Comparison of ENCODE assay signal across 8 cellular contexts in the genomic region with DNA sequence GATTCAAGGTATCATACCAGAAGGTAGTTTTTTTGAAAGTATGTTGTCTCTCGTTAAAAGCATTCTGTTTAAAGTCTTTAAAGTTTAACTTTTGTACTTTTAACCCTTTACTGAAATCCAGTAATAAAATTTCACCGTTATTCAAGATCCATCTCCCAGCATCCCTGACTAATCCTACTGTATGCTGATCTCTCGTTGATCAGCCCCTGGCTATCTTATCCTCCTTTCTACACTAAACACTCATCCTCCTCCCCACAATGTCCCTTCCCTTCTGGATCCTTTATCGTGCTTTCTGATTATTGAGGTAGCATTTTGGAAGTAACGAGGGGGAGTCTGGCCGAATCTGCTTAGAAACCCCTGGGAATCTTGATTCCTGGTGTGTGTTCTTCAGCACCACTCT. TPM values are rescaled to one million over a fixed set of nuclear protein-coding genes. Genes with fewer than 3 reads are reported as not detected.
A peak's percentile ranks its signal among the peaks of the same experiment; 100 is the strongest.
DNase-seq lines count a peak whose midpoint lies in the region; ATAC-seq, FAIRE-seq and TF ChIP-seq lines count a peak whose summit lies in the region.

No MANE protein-coding gene starts in this region.

- H2AFZ ChIP-seq in HepG2 (ENCODE audit: low read length), result no peak overlapping the region

- no peak for TF ChIP-seq POLR2A in HepG2 (IDR thresholded peaks at IDR 0.05; ENCODE audit: insufficient read depth in 1 of 2, low read depth in 2 of 2, low read length in 2 of 2)

- H3K9me3 Mint-ChIP-seq in activated naive CD4-positive, alpha-beta T cell treated with anti-CD3 and anti-CD28 coated beads, Interleukin-2, amount 50 U/mL, for 24 hours, result no peaks in the 10 kb centered on the region
- H3K9me3 Mint-ChIP-seq in activated naive CD8-positive, alpha-beta T cell treated with anti-CD3 and anti-CD28 coated beads, Interleukin-2, amount 10 ng/mL, durations not matched to agents 7 days and 5 days, result no peaks in the 10 kb centered on the region
- no peaks in the 10 kb centered on the region for H3K9me3 Mint-ChIP-seq in type B pancreatic cell

- H3K9ac ChIP-seq in HepG2 (ENCODE audit: insufficient read depth, low read depth, low read length), result peak overlapping the region; percentile 92

- H3K27ac ChIP-seq in HepG2 (ENCODE audit: extremely low read length, insufficient read depth, low read length), result no peak overlapping the region

- no peak for DNase-seq in activated naive CD4-positive, alpha-beta T cell treated with anti-CD3 and anti-CD28 coated beads, Interleukin-2, amount 50 U/mL, for 16 hours
- no peak for DNase-seq in activated naive CD8-positive, alpha-beta T cell treated with anti-CD3 and anti-CD28 coated beads, Interleukin-2, amount 10 ng/mL, durations not matched to agents 7 days and 5 days
- no peak for DNase-seq in HepG2 (ENCODE audit: low spot score)
- no peak for DNase-seq in type B pancreatic cell (ENCODE audit: extremely low spot score, unreplicated experiment)
- no peak for DNase-seq in head of caudate nucleus
- no peak for DNase-seq in activated CD8-positive, alpha-beta memory T cell treated with anti-CD3 and anti-CD28 coated beads for 24 hours

- peaks cover 36% of the 10 kb centered on the region for H3K4me1 ChIP-seq in HepG2 (ENCODE audit: insufficient read depth, low read length)

- no peak for FAIRE-seq in HepG2 (lab: Jason Lieb, UNC)

- no peak for TF ChIP-seq RAD21 in HepG2 (CRISPR knock-in tag; IDR thresholded peaks at IDR 0.05)

- H3K4me3 Mint-ChIP-seq in activated naive CD4-positive, alpha-beta T cell treated with anti-CD3 and anti-CD28 coated beads, Interleukin-2, amount 50 U/mL, for 24 hours, result peak overlapping the region; percentile 94
- peak overlapping the region; percentile 89 for H3K4me3 Mint-ChIP-seq in activated naive CD8-positive, alpha-beta T cell treated with anti-CD3 and anti-CD28 coated beads, Interleukin-2, amount 10 ng/mL, durations not matched to agents 7 days and 5 days
- H3K4me3 Mint-ChIP-seq in type B pancreatic cell, result peak overlapping the region; percentile 95

- H3K27me3 Mint-ChIP-seq in activated naive CD4-positive, alpha-beta T cell treated with anti-CD3 and anti-CD28 coated beads, Interleukin-2, amount 50 U/mL, for 24 hours, result no peaks in the 10 kb centered on the region
- no peaks in the 10 kb centered on the region for H3K27me3 Mint-ChIP-seq in activated naive CD8-positive, alpha-beta T cell treated with anti-CD3 and anti-CD28 coated beads, Interleukin-2, amount 10 ng/mL, durations not matched to agents 7 days and 5 days
- no peaks in the 10 kb centered on the region for H3K27me3 Mint-ChIP-seq in type B pancreatic cell

- peaks cover 7% of the 10 kb centered on the region for H3K36me3 Mint-ChIP-seq in activated naive CD4-positive, alpha-beta T cell treated with anti-CD3 and anti-CD28 coated beads, Interleukin-2, amount 50 U/mL, for 24 hours
- peaks cover 20% of the 10 kb centered on the region for H3K36me3 Mint-ChIP-seq in activated naive CD8-positive, alpha-beta T cell treated with anti-CD3 and anti-CD28 coated beads, Interleukin-2, amount 10 ng/mL, durations not matched to agents 7 days and 5 days
- peaks cover 7% of the 10 kb centered on the region for H3K36me3 Mint-ChIP-seq in type B pancreatic cell

- intact Hi-C loops in HepG2 (cut with micrococcal nuclease; ENCODE audit: unreplicated experiment) (loop anchor here (5.0 kb wide), 1 partner anchor 59 kb away; no protein-coding TSS in a partner anchor), head of caudate nucleus (cut with DNase I) (loop anchor here (5.0 to 10.0 kb wide), 2 partner anchors 57 to 249 kb away; a partner anchor contains a TSS)

- CTCF ChIA-PET in HepG2 (lab: Yijun Ruan, JAX; ENCODE audit: low intra/inter-chr PET ratio, low total read pairs), result no interaction called here

- H3K4me3 ChIP-seq in HepG2 (replicated peaks in 1 of 3; ENCODE audit: insufficient read depth in 1 of 3, low read depth in 2 of 3, low read length in 3 of 3), result peak overlapping the region; percentile 85 to 92 (median 88)

- peaks cover 2% of the 10 kb centered on the region in 2 experiments; a peak in 4 of 5 replicates for H3K36me3 ChIP-seq in HepG2 (replicated peaks in 1 of 2; ENCODE audit: control insufficient read depth in 1 of 2, insufficient read depth in 2 of 2, low read length in 2 of 2)

- in situ Hi-C loops in HepG2 (cut with HindIII; ENCODE audit: extremely low pct_ligation_motif_present, low pct_unique_long_range_greater_than_20kb), result loop anchor here (5.0 kb wide), 1 partner anchor 249 kb away; a partner anchor contains a TSS

- ATAC-seq in activated naive CD8-positive, alpha-beta T cell treated with anti-CD3 and anti-CD28 coated beads, Interleukin-2, amount 10 ng/mL, durations not matched to agents 7 days and 5 days (ENCODE audit: low read depth), result no peak
- ATAC-seq in HepG2, result no peak
- no peak for ATAC-seq in GM19324 (IDR thresholded peaks at IDR 0.05; ENCODE audit: low FRiP score, unreplicated experiment)

- WGBS in HepG2 (ENCODE audit: low lambda C conversion rate), result 3% methylated on average over 6 of the region's 6 CpGs

- BruUV-seq in HepG2 (replicated peaks; lab: Mats Ljungman, UMichigan), result TSS peak; percentile 61

- TF ChIP-seq CTCF in HepG2 (CRISPR knock-in tag; IDR thresholded peaks at IDR 0.05) (no peak), type B pancreatic cell (conservative IDR thresholded peaks at IDR 0.05) (no peak)

- POLR2A ChIA-PET in activated naive CD8-positive, alpha-beta T cell treated with anti-CD3 and anti-CD28 coated beads, Interleukin-2, amount 10 ng/mL, durations not matched to agents 7 days and 5 days (lab: Charles Lee), result interaction anchor here (0.8 to 5.6 kb wide), 5 partner anchors 8 to 248 kb away, joined by 4 to 109 read pairs (median 5); a partner anchor contains a TSS
- POLR2A ChIA-PET in HepG2 (lab: Yijun Ruan, JAX), result interaction anchor here (2.5 to 3.0 kb wide), 2 partner anchors 9 to 248 kb away, joined by 17 to 31 read pairs; a partner anchor contains a TSS

- H3K4me1 Mint-ChIP-seq in activated naive CD4-positive, alpha-beta T cell treated with anti-CD3 and anti-CD28 coated beads, Interleukin-2, amount 50 U/mL, for 24 hours, result peaks cover 68% of the 10 kb centered on the region
- peaks cover 54% of the 10 kb centered on the region for H3K4me1 Mint-ChIP-seq in activated naive CD8-positive, alpha-beta T cell treated with anti-CD3 and anti-CD28 coated beads, Interleukin-2, amount 10 ng/mL, durations not matched to agents 7 days and 5 days
- H3K4me1 Mint-ChIP-seq in type B pancreatic cell (ENCODE audit: unreplicated experiment), result peaks cover 43% of the 10 kb centered on the region

- H3K79me2 ChIP-seq in HepG2 (ENCODE audit: insufficient read depth, low read length), result peaks cover 65% of the 10 kb centered on the region

- TF ChIP-seq EP300 in HepG2 (IDR thresholded peaks at IDR 0.05; ENCODE audit: low read depth in 2 of 2, low read length in 2 of 2) (no peak), HepG2 (CRISPR knock-in tag; IDR thresholded peaks at IDR 0.05; ENCODE audit: borderline replicate concordance) (no peak)

- H3K9me3 ChIP-seq in HepG2 (ENCODE audit: low read length), result no peaks in the 10 kb centered on the region

- no peaks in the 10 kb centered on the region; a peak in 2 of 5 replicates for H3K27me3 ChIP-seq in HepG2 (ENCODE audit: control insufficient read depth in 1 of 2, insufficient read depth in 2 of 2, low read length in 2 of 2)

- H4K20me1 ChIP-seq in HepG2 (ENCODE audit: insufficient read depth, low read length), result peaks cover 19% of the 10 kb centered on the region; the same call in 1 of the 2 replicates

- peak overlapping the region; percentile 93 for H3K27ac Mint-ChIP-seq in activated naive CD4-positive, alpha-beta T cell treated with anti-CD3 and anti-CD28 coated beads, Interleukin-2, amount 50 U/mL, for 24 hours
- peak overlapping the region; percentile 90 for H3K27ac Mint-ChIP-seq in activated naive CD8-positive, alpha-beta T cell treated with anti-CD3 and anti-CD28 coated beads, Interleukin-2, amount 10 ng/mL, durations not matched to agents 7 days and 5 days
- H3K27ac Mint-ChIP-seq in type B pancreatic cell, result peak overlapping the region; percentile 90

- H3K4me2 ChIP-seq in HepG2 (ENCODE audit: low read depth, low read length), result peak overlapping the region; percentile 80

RNA-seq across cellular contexts. Expression of a gene that starts 1.3 kb away (rescaled TPM):
- 10 to 100 TPM; 78.0 to 87.1 TPM for total RNA-seq in activated naive CD8-positive, alpha-beta T cell treated with anti-CD3 and anti-CD28 coated beads, Interleukin-2, amount 10 ng/mL, durations not matched to agents 7 days and 5 days
- total RNA-seq in HepG2 (2016; rRNA removed; fragmentation: Illumina TruSeq; extraction: Trizol) (52.1 and 71.7 TPM in 2 replicates), type B pancreatic cell (ENCODE audit: low replicate concordance) (43.6 and 54.4 TPM in 2 replicates)
- total RNA-seq in HepG2 (2016; cell fraction: cytosol; rRNA removed; fragmentation: Illumina TruSeq; extraction: Trizol; ENCODE audit: low read depth), result 4.5 and 7.4 TPM in 2 replicates
- 52.2 and 73.2 TPM in 2 replicates for total RNA-seq in HepG2 (2016; cell fraction: insoluble cytoplasmic fraction; rRNA removed; fragmentation: Illumina TruSeq; extraction: Trizol)
- total RNA-seq in HepG2 (2016; cell fraction: membrane; rRNA removed; fragmentation: Illumina TruSeq; extraction: Trizol), result 13.5 and 14.1 TPM in 2 replicates
- total RNA-seq in HepG2 (2016; cell fraction: nucleus; rRNA removed; fragmentation: Illumina TruSeq; extraction: Trizol), result 75.0 and 80.5 TPM in 2 replicates
- 14.6 and 16.4 TPM in 2 replicates for polyA plus RNA-seq in HepG2 (2011; rRNA removed)
- 5.3 and 7.5 TPM in 2 replicates for polyA plus RNA-seq in HepG2 (2011; cell fraction: cytosol; rRNA removed)
- polyA plus RNA-seq in HepG2 (2011; cell fraction: nucleus; rRNA removed), result 30.3 and 38.4 TPM in 2 replicates
- 20.4 and 22.7 TPM in 2 replicates for polyA plus RNA-seq in HepG2 (2012)
- polyA plus RNA-seq in HepG2 (2016; cell fraction: cytosol; fragmentation: Illumina TruSeq; extraction: Trizol; ENCODE audit: low read depth), result 2.0 and 2.9 TPM in 2 replicates
- 48.8 and 48.9 TPM in 2 replicates for polyA plus RNA-seq in HepG2 (2016; cell fraction: insoluble cytoplasmic fraction; fragmentation: Illumina TruSeq; extraction: Trizol; ENCODE audit: low read depth)
- 5.2 TPM in 2 replicates for polyA plus RNA-seq in HepG2 (2016; cell fraction: membrane; fragmentation: Illumina TruSeq; extraction: Trizol; ENCODE audit: low read depth)
- polyA plus RNA-seq in HepG2 (2016; cell fraction: nucleus; fragmentation: Illumina TruSeq; extraction: Trizol; ENCODE audit: insufficient read depth, low read depth), result 97.8 and 99.2 TPM in 2 replicates
- 11.5 and 23.1 TPM in 2 replicates for polyA minus RNA-seq in HepG2 (2011; rRNA and poly(A)+ RNA removed; ENCODE audit: low replicate concordance)
- 16.0 and 19.1 TPM in 2 replicates for polyA minus RNA-seq in HepG2 (2011; cell fraction: cytosol; rRNA and poly(A)+ RNA removed)
- 109 and 114 TPM in 2 replicates for polyA minus RNA-seq in HepG2 (2011; cell fraction: nucleus; rRNA and poly(A)+ RNA removed)
